Comparison of ENCODE assay signal across 32 cellular contexts in the genomic region with DNA sequence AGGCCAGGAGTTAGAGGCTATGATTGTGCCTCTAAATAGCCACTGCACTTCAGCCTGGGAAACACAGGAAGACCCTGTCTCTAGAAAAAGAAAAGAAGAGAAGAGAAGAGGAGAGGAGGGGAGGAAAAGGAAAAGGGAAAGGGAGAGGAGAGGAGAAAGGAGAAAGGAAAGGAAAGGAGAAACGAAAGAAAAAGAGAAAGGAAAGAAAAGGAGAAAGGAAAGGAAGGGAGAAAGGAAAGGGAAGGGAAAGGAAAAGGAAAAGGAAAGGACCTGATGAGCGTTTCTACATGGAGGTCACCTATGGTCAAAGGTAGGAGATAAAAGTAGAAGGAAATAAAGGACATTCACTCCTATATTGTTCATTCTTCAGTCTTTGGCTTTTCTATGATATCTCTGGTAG.
"Had no signal": no experiment of that assay in that cellular context is flagged by ENCODE, and none has a peak within 500 bp of the region (broad histone marks: within the 10 kb centered on the region; RNA-seq: fewer than 3 reads in every experiment).

No MANE protein-coding gene starts in this region.

- H3K4me1 ChIP-seq: parathyroid adenoma, psoas muscle, spleen, stomach, thyroid gland, tibial nerve, upper lobe of left lung, vagina had no signal

- H3K36me3 Mint-ChIP-seq: naive thymus-derived CD8-positive, alpha-beta T cell; natural killer cell treated with Interleukin-12 subunit alpha and Interleukin-12 subunit beta and Interleukin-15 and Interleukin-18, amount 100 ng/mL, for 72 hours; stimulated activated memory B cell treated with anti-CD40 and anti-IgM and Interleukin-4, amounts not matched to agents 10 μg/mL and 1 μg/mL and 100 μg/mL, for 72 hours had no signal

- H3K27me3 ChIP-seq: neutrophil, ovary, spleen, stomach, thyroid gland, tibial nerve, upper lobe of left lung, vagina had no signal

- H3K27me3 Mint-ChIP-seq: natural killer cell treated with Interleukin-12 subunit alpha and Interleukin-12 subunit beta and Interleukin-15 and Interleukin-18, amount 100 ng/mL, for 72 hours; progenitor cell of endocrine pancreas; stimulated activated naive CD8-positive, alpha-beta T cell treated with anti-CD3 and anti-CD28 coated beads, Interleukin-15, Interleukin-2, amounts not matched to agents 100 ng/mL and 50 ng/mL, for 24 hours had no signal

- H3K4me1 Mint-ChIP-seq: naive thymus-derived CD8-positive, alpha-beta T cell; nephron progenitor cell; stimulated activated memory B cell treated with anti-CD40 and anti-IgM and Interleukin-4, amounts not matched to agents 10 μg/mL and 1 μg/mL and 100 μg/mL, for 72 hours had no signal

- H3K79me2 ChIP-seq: parathyroid adenoma had no signal

- H3K4me3 Mint-ChIP-seq: naive thymus-derived CD8-positive, alpha-beta T cell; natural killer cell treated with Interleukin-12 subunit alpha and Interleukin-12 subunit beta and Interleukin-15 and Interleukin-18, amount 100 ng/mL, for 72 hours; nephron progenitor cell; neural crest cell; stimulated activated memory B cell treated with anti-CD40 and anti-IgM and Interleukin-4, amounts not matched to agents 10 μg/mL and 1 μg/mL and 100 μg/mL, for 72 hours; stimulated activated naive CD8-positive, alpha-beta T cell treated with anti-CD3 and anti-CD28 coated beads, Interleukin-15, Interleukin-2, amounts not matched to agents 100 ng/mL and 50 ng/mL, for 24 hours had no signal

- H3K9ac ChIP-seq: parathyroid adenoma had no signal

- DNase-seq: naive thymus-derived CD8-positive, alpha-beta T cell; nephron progenitor cell; nucleus accumbens; ovary; posterior cingulate gyrus; psoas muscle; right cardiac atrium; spleen; stimulated activated CD4-positive, alpha-beta T cell treated with anti-CD3 and anti-CD28 coated beads, Interleukin-12 subunit alpha, Interleukin-12 subunit beta, amount 100 ng/mL, for 4 hours; stimulated activated CD4-positive, alpha-beta T cell treated with anti-CD3 and anti-CD28 coated beads, Interleukin-1b, Interleukin-23, amount 100 ng/mL, for 48 hours; stimulated activated CD4-positive, alpha-beta T cell treated with anti-CD3 and anti-CD28 coated beads, Interleukin-4, amount 100 ng/mL, for 1 hour; stimulated activated CD4-positive, alpha-beta T cell treated with anti-CD3 and anti-CD28 coated beads, Interleukin-4, amount 100 ng/mL, for 4 hours; stimulated activated CD8-positive, alpha-beta memory T cell treated with anti-CD3 and anti-CD28 coated beads, Interleukin-4, amount 100 ng/mL, for 48 hours; stimulated activated naive CD4-positive, alpha-beta T cell treated with Interleukin-2 at 50 U/mL for 16 hours; stomach; thyroid gland; trophoblast cell; upper lobe of left lung had no signal

- ATAC-seq: naive thymus-derived CD8-positive, alpha-beta T cell; natural killer cell treated with Interleukin-12 subunit alpha and Interleukin-12 subunit beta and Interleukin-15 and Interleukin-18, amount 100 ng/mL, for 72 hours; psoas muscle; right cardiac atrium; sciatic nerve; stimulated activated memory B cell treated with anti-CD40 and anti-IgM and Interleukin-4, amounts not matched to agents 10 μg/mL and 1 μg/mL and 100 μg/mL, for 72 hours had no signal

- H3K4me2 ChIP-seq: smooth muscle cell had no signal

- H3K27ac Mint-ChIP-seq: natural killer cell treated with Interleukin-12 subunit alpha and Interleukin-12 subunit beta and Interleukin-15 and Interleukin-18, amount 100 ng/mL, for 72 hours; nephron progenitor cell; progenitor cell of endocrine pancreas; stimulated activated memory B cell treated with anti-CD40 and anti-IgM and Interleukin-4, amounts not matched to agents 10 μg/mL and 1 μg/mL and 100 μg/mL, for 72 hours; stimulated activated naive CD8-positive, alpha-beta T cell treated with anti-CD3 and anti-CD28 coated beads, Interleukin-15, Interleukin-2, amounts not matched to agents 100 ng/mL and 50 ng/mL, for 24 hours had no signal

- H3K36me3 ChIP-seq: neutrophil, ovary, spleen, stomach, thoracic aorta, thyroid gland, tibial nerve, upper lobe of left lung, vagina had no signal

- H3K4me3 ChIP-seq: ovary, psoas muscle, skin epidermis, smooth muscle cell, spleen, stomach, thoracic aorta, thyroid gland, tibial nerve, upper lobe of left lung, vagina had no signal

- H3K27ac ChIP-seq: neutrophil, ovary, parathyroid adenoma, psoas muscle, skin epidermis, spleen, stomach, thoracic aorta, thyroid gland, tibial nerve, upper lobe of left lung, vagina had no signal

- H3K9me3 ChIP-seq: neutrophil, ovary, psoas muscle, spleen, stomach, thoracic aorta, thyroid gland, tibial nerve, upper lobe of left lung, vagina had no signal

- H3K9me3 Mint-ChIP-seq: nephron progenitor cell; neural crest cell; stimulated activated memory B cell treated with anti-CD40 and anti-IgM and Interleukin-4, amounts not matched to agents 10 μg/mL and 1 μg/mL and 100 μg/mL, for 72 hours; stimulated activated naive CD8-positive, alpha-beta T cell treated with anti-CD3 and anti-CD28 coated beads, Interleukin-15, Interleukin-2, amounts not matched to agents 100 ng/mL and 50 ng/mL, for 24 hours had no signal

- H2AFZ ChIP-seq: parathyroid adenoma had no signal

- FAIRE-seq: urothelium cell line had no signal
